ENCODE assay signal across 8 cellular contexts in genomic region chr1:23168462-23169218, GRCh38. TPM values are rescaled to one million over a fixed set of nuclear protein-coding genes. Genes with fewer than 3 reads are reported as not detected.
DNase-seq lines count a peak whose midpoint lies in the region; ATAC-seq lines count a peak whose summit lies in the region.

LUZP1 (minus strand) TSS chr1:23168856.

- H3K27ac ChIP-seq in effector memory CD4-positive, alpha-beta T cell (ENCODE audit: insufficient read depth, low read length, poor library complexity, severe bottlenecking) = peak within 1 kb of the TSS; percentile 66

- DNase-seq in A172 (ENCODE audit: low spot score) = peak; percentile 50
- peak; percentile 44 for DNase-seq in NOMO-1 treated with DMSO at 0.1 percent for 48 hours (lab: John Stamatoyannopoulos, UW; ENCODE audit: unreplicated experiment)
- peak; percentile 66 to 98 (median 94) for DNase-seq in activated CD8-positive, alpha-beta memory T cell treated with anti-CD3 and anti-CD28 coated beads for 48 hours (ENCODE audit: low read depth in 2 of 3, low spot score in 2 of 3)
- DNase-seq in effector memory CD4-positive, alpha-beta T cell = peak; percentile 71 to 86 (median 86)
- peak; percentile 94 for DNase-seq in medulla oblongata (ENCODE audit: extremely low spot score)
- DNase-seq in stimulated activated CD4-positive, alpha-beta T cell treated with anti-CD3 and anti-CD28 coated beads, TNF-alpha, amount 100 ng/mL, for 48 hours (ENCODE audit: low read depth in 3 of 3) = peak; percentile 74 to 89 (median 86)

- H3K36me3 ChIP-seq in effector memory CD4-positive, alpha-beta T cell (ENCODE audit: control insufficient read depth, insufficient read depth, low read length) = no peaks in the 10 kb centered on the region

- no peaks in the 10 kb centered on the region for H3K27me3 ChIP-seq in effector memory CD4-positive, alpha-beta T cell (replicated peaks; ENCODE audit: control insufficient read depth, insufficient read depth, low read length, poor library complexity, severe bottlenecking)

- H3K9me3 ChIP-seq in effector memory CD4-positive, alpha-beta T cell (ENCODE audit: control insufficient read depth, low read length) = no peaks in the 10 kb centered on the region

- H3K4me1 ChIP-seq in effector memory CD4-positive, alpha-beta T cell (ENCODE audit: control insufficient read depth, insufficient read depth, low read length, poor library complexity, severe bottlenecking) = peaks cover 11% of the 10 kb centered on the region

- H3K4me3 ChIP-seq in effector memory CD4-positive, alpha-beta T cell (ENCODE audit: insufficient read depth, low read depth, low read length, poor library complexity, severe bottlenecking) = peak within 1 kb of the TSS; percentile 84

- peak; percentile 73 for ATAC-seq in GM18868 (IDR thresholded peaks at IDR 0.05; ENCODE audit: unreplicated experiment)
- peak; percentile 70 for ATAC-seq in HG03521 (IDR thresholded peaks at IDR 0.05; ENCODE audit: unreplicated experiment)

RNA-seq across cellular contexts. Expression of gene LUZP1, which starts in this region (rescaled TPM):
- 22.1 and 29.4 TPM in 2 replicates for total RNA-seq in A172 (2014; rRNA removed; shearing (Covaris generic))

Comparison
In these comparisons a context has a peak if more than half of its experiments do, and no peak if none do; other contexts are left out.
1. Peak in every context shown above with its lines: DNase-seq, ATAC-seq, H3K4me3 ChIP-seq and H3K27ac ChIP-seq.
2. DNase-seq: peak in every context shown above with its lines; median percentile 94 in activated CD8-positive, alpha-beta memory T cell treated with anti-CD3 and anti-CD28 coated beads for 48 hours; 94 in medulla oblongata; 86 in effector memory CD4-positive, alpha-beta T cell; 86 in stimulated activated CD4-positive, alpha-beta T cell treated with anti-CD3 and anti-CD28 coated beads, TNF-alpha, amount 100 ng/mL, for 48 hours; 50 in A172; 44 in NOMO-1 treated with DMSO at 0.1 percent for 48 hours.